8 cellular contexts compared by ENCODE assay signal in the genomic region with DNA sequence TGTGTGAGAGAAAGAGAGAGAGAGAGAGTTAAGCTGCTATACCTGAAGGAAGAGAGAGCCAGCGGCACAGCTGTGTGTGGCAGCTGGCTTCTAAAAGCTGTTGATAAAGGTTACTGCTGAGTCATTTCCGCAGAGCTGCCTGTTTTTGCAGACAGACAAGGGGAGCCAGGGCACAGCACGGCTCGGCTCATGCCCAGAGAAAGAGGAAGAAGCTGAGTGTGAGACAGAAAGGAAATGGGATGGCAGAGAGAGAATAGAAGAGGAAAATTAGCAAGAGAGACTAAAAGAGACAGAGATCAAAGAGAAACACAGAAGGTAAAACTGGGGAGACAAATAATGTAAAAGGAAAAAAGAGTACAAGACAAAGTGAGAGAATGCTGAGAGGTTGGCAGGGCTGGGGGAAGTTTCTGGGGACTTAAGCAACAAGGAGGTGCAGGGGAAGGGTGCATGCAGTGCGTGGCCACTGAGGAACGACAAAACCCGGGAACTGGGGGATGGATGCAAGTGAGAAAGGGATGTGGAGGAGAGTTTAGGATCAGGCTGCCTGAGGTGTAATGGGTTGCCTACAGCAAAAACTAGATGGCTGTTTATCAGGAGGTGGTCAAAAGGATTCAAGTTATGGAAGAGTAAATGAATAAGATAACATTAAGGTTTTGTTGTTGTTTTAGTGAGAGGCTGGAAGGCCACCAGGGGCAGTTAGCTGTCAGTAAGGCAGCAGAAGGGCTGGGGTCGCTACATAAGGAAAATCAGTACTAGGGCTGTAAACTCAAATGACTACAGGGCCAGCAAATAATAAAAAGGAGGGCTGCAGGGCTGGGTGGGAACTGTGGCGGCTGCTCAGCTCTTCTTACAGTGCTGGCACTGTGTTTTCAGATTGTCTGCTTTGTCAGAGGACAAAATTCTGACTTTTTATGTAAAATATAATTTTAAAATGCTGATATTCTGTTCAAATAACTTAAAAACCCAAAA. TPM values are rescaled to one million over a fixed set of nuclear protein-coding genes. Genes with fewer than 3 reads are reported as not detected.
DNase-seq lines count a peak whose midpoint lies in the region; ATAC-seq and TF ChIP-seq lines count a peak whose summit lies in the region.

No MANE protein-coding gene starts in this region.

- H3K4me1 ChIP-seq in OCI-LY1 (ENCODE audit: insufficient read depth, low read length, severe bottlenecking), result peaks cover 35% of the 10 kb centered on the region

- H2AFZ ChIP-seq in OCI-LY1 (ENCODE audit: low read length), result no peak overlapping the region

- DNase-seq in COLO829 (ENCODE audit: low spot score) (peak; percentile 92), HUDEP-2 (lab: John Stamatoyannopoulos, UW; ENCODE audit: unreplicated experiment in 76 of 76) (peak in 74 of 76 experiments; percentile 55 to 95 (median 85)), activated T-cell treated with anti-CD3 and anti-CD28 coated beads for 24 hours (ENCODE audit: low read depth) (peak; percentile 64), epithelial cell of esophagus (ENCODE audit: low read depth) (peak; percentile 92), mucosa of gallbladder (ENCODE audit: low spot score) (peak; percentile 83)
- peak; percentile 28 for DNase-seq in stimulated activated CD8-positive, alpha-beta memory T cell treated with anti-CD3 and anti-CD28 coated beads, Interleukin-7, amount 100 ng/mL, for 24 hours (ENCODE audit: low read depth)

- no peaks in the 10 kb centered on the region for H4K20me1 ChIP-seq in OCI-LY1 (ENCODE audit: insufficient read depth, low read length)

- no peaks in the 10 kb centered on the region for H3K79me2 ChIP-seq in OCI-LY1 (ENCODE audit: insufficient read depth, low read length)

- H3K9me3 ChIP-seq in OCI-LY1 (ENCODE audit: low read length), result no peaks in the 10 kb centered on the region

- TF ChIP-seq CTCF in OCI-LY1 (IDR thresholded peaks at IDR 0.05; ENCODE audit: low read length) (no peak), epithelial cell of esophagus (IDR thresholded peaks at IDR 0.05; ENCODE audit: insufficient read depth, low read depth, low read length, missing control alignments) (no peak)

- peak overlapping the region; percentile 98 for H3K27ac ChIP-seq in OCI-LY1 (ENCODE audit: low read depth, low read length, poor library complexity, severe bottlenecking)

- no peaks in the 10 kb centered on the region for H3K36me3 ChIP-seq in OCI-LY1 (ENCODE audit: insufficient read depth, low read length)

- no peaks in the 10 kb centered on the region for H3K9me2 ChIP-seq in OCI-LY1 (ENCODE audit: low read depth, low read length)

- H3K4me2 ChIP-seq in OCI-LY1 (ENCODE audit: low read length), result peak overlapping the region; percentile 92

- peak; percentile 89 for ATAC-seq in GM21381 (IDR thresholded peaks at IDR 0.05; ENCODE audit: unreplicated experiment)

- H3F3A ChIP-seq in OCI-LY1 (ENCODE audit: insufficient read depth, low read length), result no peaks in the 10 kb centered on the region

- H3K27me3 ChIP-seq in OCI-LY1 (ENCODE audit: insufficient read depth, low read length), result no peaks in the 10 kb centered on the region

- H3K4me3 ChIP-seq in OCI-LY1 (ENCODE audit: low read depth, low read length, poor library complexity, severe bottlenecking) (peak overlapping the region; percentile 83), epithelial cell of esophagus (ENCODE audit: low read length) (no peak overlapping the region)

- H3K9ac ChIP-seq in OCI-LY1 (ENCODE audit: low read length), result peak overlapping the region; percentile 98

RNA-seq across cellular contexts. Expression of gene HLA-A, which starts 22.9 kb away (rescaled TPM):
- total RNA-seq in mucosa of gallbladder, result 1,097 TPM

Comparison
In these comparisons a context has a peak if more than half of its experiments do, and no peak if none do; other contexts are left out.
1. DNase-seq: peak in every context shown above with its lines; median percentile 92 in COLO829; 92 in epithelial cell of esophagus; 85 in HUDEP-2; 83 in mucosa of gallbladder; 64 in activated T-cell treated with anti-CD3 and anti-CD28 coated beads for 24 hours; 28 in stimulated activated CD8-positive, alpha-beta memory T cell treated with anti-CD3 and anti-CD28 coated beads, Interleukin-7, amount 100 ng/mL, for 24 hours.